ENCODE assay signal across 1 cellular context in genomic region chr7:106660862-106661720, GRCh38.
TF ChIP-seq lines count a peak whose summit lies in the region.

CCDC71L (minus strand) TSS chr7:106661158; CDS start chr7:106660896, 262 bp downstream.

TF ChIP-seq in K562, 482 proteins besides CTCF, POLR2A, EP300 and RAD21 (continued from another document and continues in another):
- no peak for TF ChIP-seq MXD1 (CRISPR knock-in tag; IDR thresholded peaks at IDR 0.05; ENCODE audit: borderline replicate concordance, poor library complexity, severe bottlenecking)
- TF ChIP-seq RREB1 (CRISPR knock-in tag; IDR thresholded peaks at IDR 0.05): no peak; the same call in 1 of the 2 replicates
- TF ChIP-seq NFE2 (IDR thresholded peaks at IDR 0.05; ENCODE audit: low read depth): no peak
- TF ChIP-seq NCOA2 (IDR thresholded peaks at IDR 0.05; ENCODE audit: partially characterized antibody in 2 of 2): no peak
- TF ChIP-seq MYC (IDR thresholded peaks at IDR 0.05; ENCODE audit: low read depth, low read length): peak; percentile 66; the same call in 1 of the 2 replicates
- no peak for TF ChIP-seq MYC (CRISPR knock-in tag; IDR thresholded peaks at IDR 0.05; ENCODE audit: borderline replicate concordance, low read depth)
- no peak for TF ChIP-seq NR1H2 (CRISPR knock-in tag; IDR thresholded peaks at IDR 0.05)
- peak; percentile 91 for TF ChIP-seq THRB (CRISPR knock-in tag; conservative IDR thresholded peaks at IDR 0.05)
- peak; percentile 78 for TF ChIP-seq L3MBTL2 (IDR thresholded peaks at IDR 0.05)
- peak; percentile 32 to 65; a peak in 3 of 4 replicates for TF ChIP-seq FOXK2 (conservative IDR thresholded peaks at IDR 0.05 in 1 of 2, IDR thresholded peaks at IDR 0.05 in 1 of 2; ENCODE audit: low read depth in 2 of 2)
- no peak; the same call in none of the 2 replicates for TF ChIP-seq ZNF12 (CRISPR knock-in tag; IDR thresholded peaks at IDR 0.05)
- no peak for TF ChIP-seq ETS1 (conservative IDR thresholded peaks at IDR 0.05; ENCODE audit: control insufficient read depth, low read depth, low read length)
- TF ChIP-seq GABPB2 (CRISPR knock-in tag; conservative IDR thresholded peaks at IDR 0.05): no peak
- TF ChIP-seq GATAD2A (IDR thresholded peaks at IDR 0.05): peak; percentile 33
- no peak for TF ChIP-seq HES1 (IDR thresholded peaks at IDR 0.05; ENCODE audit: low read depth)
- TF ChIP-seq ZKSCAN1 (IDR thresholded peaks at IDR 0.05; ENCODE audit: low read depth, low read length): 0 out of 2 replicates have a peak, but pooled peaks have one; percentile 71
- TF ChIP-seq ASH1L (IDR thresholded peaks at IDR 0.05; ENCODE audit: borderline replicate concordance, low read depth, partially characterized antibody): no peak
- peak; percentile 93 for TF ChIP-seq OTX1 (CRISPR knock-in tag; IDR thresholded peaks at IDR 0.05)
- no peak for TF ChIP-seq NFXL1 (CRISPR knock-in tag; IDR thresholded peaks at IDR 0.05)
- TF ChIP-seq E2F8 (IDR thresholded peaks at IDR 0.05; ENCODE audit: low read depth, partially characterized antibody): peak; percentile 50
- TF ChIP-seq CHD7 (IDR thresholded peaks at IDR 0.05; ENCODE audit: low read depth, low read length): no peak
- TF ChIP-seq SAFB (IDR thresholded peaks at IDR 0.05; ENCODE audit: borderline replicate concordance, low read depth, low read length): no peak
